Comparison of ENCODE assay signal across 15 cellular contexts in the genomic region with DNA sequence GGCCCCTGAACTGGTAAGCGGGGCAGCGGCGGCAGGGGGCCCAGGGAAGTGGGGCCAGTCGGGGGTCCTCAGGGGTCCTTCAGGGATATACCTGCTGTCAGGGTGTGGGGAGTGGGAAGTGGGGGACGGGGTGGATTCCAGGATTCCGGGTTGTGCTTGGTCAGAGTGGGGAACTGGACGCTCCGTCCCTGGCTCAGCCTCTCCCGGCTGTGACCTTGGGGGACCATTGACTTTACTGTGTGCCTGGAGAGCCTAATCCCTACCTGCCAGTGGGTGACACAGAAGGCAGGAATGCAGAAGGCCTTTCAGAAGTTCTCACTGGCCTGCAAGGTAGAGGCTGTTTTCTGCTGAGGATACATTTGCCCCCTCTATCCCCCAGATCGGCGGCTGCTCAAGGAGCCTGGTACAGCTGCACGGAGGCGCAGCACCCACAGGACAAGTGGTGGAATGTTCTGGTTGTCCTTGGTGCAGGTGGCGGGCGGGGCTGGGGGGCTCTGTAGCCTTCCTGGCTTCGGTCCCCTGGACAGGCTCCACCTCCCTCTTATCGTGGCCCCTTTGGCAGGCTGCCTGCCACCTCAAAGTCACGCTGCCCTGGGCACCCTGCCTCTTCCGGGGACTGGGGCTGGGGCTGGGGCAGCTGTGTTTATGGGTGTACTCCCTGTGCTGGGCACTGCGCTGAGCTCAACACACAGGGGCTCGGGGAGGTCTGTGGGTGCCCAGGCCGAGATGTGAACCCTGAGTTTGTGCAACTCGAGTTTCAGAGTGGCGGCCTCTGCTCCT. TPM values are rescaled to one million over a fixed set of nuclear protein-coding genes. Genes with fewer than 3 reads are reported as not detected.
DNase-seq lines count a peak whose midpoint lies in the region; ATAC-seq and TF ChIP-seq lines count a peak whose summit lies in the region.
"Had no signal": no experiment of that assay in that cellular context is flagged by ENCODE, and none has a peak within 500 bp of the region (broad histone marks: within the 10 kb centered on the region; RNA-seq: fewer than 3 reads in every experiment).

No MANE protein-coding gene starts in this region.

- intact Hi-C loops in body of pancreas (cut with DNase I) (no loop called here), lower lobe of right lung (cut with DNase I) (no loop called here)

- no peaks in the 10 kb centered on the region for H3K9me3 Mint-ChIP-seq in activated naive CD4-positive, alpha-beta T cell treated with anti-CD3 and anti-CD28 coated beads, Interleukin-2, amount 50 U/mL, for 24 hours

- no peaks in the 10 kb centered on the region for H3K9me3 ChIP-seq in body of pancreas
- H3K9me3 ChIP-seq in lower lobe of right lung = no peaks in the 10 kb centered on the region
- H3K9me3 ChIP-seq: neutrophil, SK-N-SH had no signal

- H3K27me3 Mint-ChIP-seq in activated naive CD4-positive, alpha-beta T cell treated with anti-CD3 and anti-CD28 coated beads, Interleukin-2, amount 50 U/mL, for 24 hours = no peaks in the 10 kb centered on the region

- TF ChIP-seq CTCF in body of pancreas (IDR thresholded peaks at IDR 0.05) = peak in 2 of 7 experiments; percentile 11 to 32
- no peak for TF ChIP-seq CTCF in lower lobe of right lung (IDR thresholded peaks at IDR 0.05)

- H3K4me1 ChIP-seq in body of pancreas (peaks cover 85% of the 10 kb centered on the region), lower lobe of right lung (peaks cover 22% of the 10 kb centered on the region)

- H3K4me3 Mint-ChIP-seq in activated naive CD4-positive, alpha-beta T cell treated with anti-CD3 and anti-CD28 coated beads, Interleukin-2, amount 50 U/mL, for 24 hours = no peak overlapping the region
- H3K4me3 Mint-ChIP-seq: activated CD8-positive, alpha-beta T cell treated with anti-CD3 and anti-CD28 coated beads, Interleukin-2, amount 10 ng/mL, durations not matched to agents 7 days and 5 days had no signal

- peak; percentile 49 to 68 (median 66) for TF ChIP-seq POLR2A in body of pancreas (IDR thresholded peaks at IDR 0.05)

- no peaks in the 10 kb centered on the region for H3K36me3 Mint-ChIP-seq in activated naive CD4-positive, alpha-beta T cell treated with anti-CD3 and anti-CD28 coated beads, Interleukin-2, amount 50 U/mL, for 24 hours

- H3K4me1 Mint-ChIP-seq in activated naive CD4-positive, alpha-beta T cell treated with anti-CD3 and anti-CD28 coated beads, Interleukin-2, amount 50 U/mL, for 24 hours = peaks cover 79% of the 10 kb centered on the region

- no peaks in the 10 kb centered on the region for H3K36me3 ChIP-seq in body of pancreas (replicated peaks in 1 of 2; ENCODE audit: insufficient read depth in 1 of 2, low read depth in 2 of 2)
- H3K36me3 ChIP-seq in lower lobe of right lung = no peaks in the 10 kb centered on the region
- H3K36me3 ChIP-seq: neutrophil had no signal

- no peak for DNase-seq in activated naive CD4-positive, alpha-beta T cell treated with anti-CD3 and anti-CD28 coated beads, Interleukin-2, amount 50 U/mL, for 16 hours
- peak; percentile 95 to 97 (median 96) for DNase-seq in body of pancreas
- peak; percentile 87 for DNase-seq in lower lobe of right lung
- peak; percentile 84 for DNase-seq in ureter (ENCODE audit: low spot score)
- DNase-seq in NCI-H1694 (lab: John Stamatoyannopoulos, UW) = no peak
- DNase-seq in NCI-H128 (lab: John Stamatoyannopoulos, UW; ENCODE audit: unreplicated experiment) = no peak
- DNase-seq: activated CD8-positive, alpha-beta T cell treated with anti-CD3 and anti-CD28 coated beads, Interleukin-2, amount 10 ng/mL, durations not matched to agents 7 days and 5 days; anterior cingulate cortex; KBM-7; NCI-H524; SK-N-SH had no signal

- no peak overlapping the region for H3K4me3 ChIP-seq in body of pancreas
- no peak overlapping the region for H3K4me3 ChIP-seq in lower lobe of right lung

- peak overlapping the region; percentile 91 to 100 (median 99) for H3K27ac ChIP-seq in body of pancreas
- H3K27ac ChIP-seq in lower lobe of right lung = peak overlapping the region; percentile 75
- H3K27ac ChIP-seq: epithelial cell of prostate, neutrophil had no signal

- peak overlapping the region; percentile 55 for H3K27ac Mint-ChIP-seq in activated naive CD4-positive, alpha-beta T cell treated with anti-CD3 and anti-CD28 coated beads, Interleukin-2, amount 50 U/mL, for 24 hours
- H3K27ac Mint-ChIP-seq: activated CD8-positive, alpha-beta T cell treated with anti-CD3 and anti-CD28 coated beads, Interleukin-2, amount 10 ng/mL, durations not matched to agents 7 days and 5 days had no signal

- ATAC-seq in body of pancreas (peak; percentile 89), lower lobe of right lung (peak; percentile 88 to 92), HG03460 (IDR thresholded peaks at IDR 0.05; ENCODE audit: unreplicated experiment) (no peak)
- ATAC-seq: activated CD8-positive, alpha-beta T cell treated with anti-CD3 and anti-CD28 coated beads, Interleukin-2, amount 10 ng/mL, durations not matched to agents 7 days and 5 days had no signal

- WGBS in body of pancreas, 2 donors = 29 to 54% methylated on average over 7 to 24 of the region's 24 CpGs

- H3K27me3 ChIP-seq in body of pancreas (no peaks in the 10 kb centered on the region), lower lobe of right lung (ENCODE audit: low read depth) (no peaks in the 10 kb centered on the region)

RNA-seq across cellular contexts. Expression of a gene that starts 18.4 kb away (rescaled TPM):
- 10 to 100 TPM; 38.9 to 46.1 TPM for total RNA-seq in body of pancreas
- 51.0 TPM for total RNA-seq in lower lobe of right lung
- total RNA-seq in ureter = 63.0 TPM

RNA-seq across cellular contexts. Expression of a gene that starts 18.9 kb away (rescaled TPM):
- 1 to 10 TPM in 1 of 2 donors, under 1 TPM in 1; under 0.01 to 2.6 TPM for total RNA-seq in body of pancreas
- total RNA-seq in lower lobe of right lung = not detected
- total RNA-seq in ureter = 0.60 TPM
- total RNA-seq: activated CD8-positive, alpha-beta T cell treated with anti-CD3 and anti-CD28 coated beads, Interleukin-2, amount 10 ng/mL, durations not matched to agents 7 days and 5 days had no signal

Comparison
In these comparisons a context has a peak if more than half of its experiments do, and no peak if none do; other contexts are left out.
1. DNase-seq: peak in body of pancreas (4 of 4), lower lobe of right lung (single experiment) and ureter (single experiment); none in activated naive CD4-positive, alpha-beta T cell treated with anti-CD3 and anti-CD28 coated beads, Interleukin-2, amount 50 U/mL, for 16 hours (single experiment), NCI-H1694 (single experiment) and NCI-H128 (single experiment).